Comparison of ENCODE assay signal across 9 cellular contexts in the genomic region with DNA sequence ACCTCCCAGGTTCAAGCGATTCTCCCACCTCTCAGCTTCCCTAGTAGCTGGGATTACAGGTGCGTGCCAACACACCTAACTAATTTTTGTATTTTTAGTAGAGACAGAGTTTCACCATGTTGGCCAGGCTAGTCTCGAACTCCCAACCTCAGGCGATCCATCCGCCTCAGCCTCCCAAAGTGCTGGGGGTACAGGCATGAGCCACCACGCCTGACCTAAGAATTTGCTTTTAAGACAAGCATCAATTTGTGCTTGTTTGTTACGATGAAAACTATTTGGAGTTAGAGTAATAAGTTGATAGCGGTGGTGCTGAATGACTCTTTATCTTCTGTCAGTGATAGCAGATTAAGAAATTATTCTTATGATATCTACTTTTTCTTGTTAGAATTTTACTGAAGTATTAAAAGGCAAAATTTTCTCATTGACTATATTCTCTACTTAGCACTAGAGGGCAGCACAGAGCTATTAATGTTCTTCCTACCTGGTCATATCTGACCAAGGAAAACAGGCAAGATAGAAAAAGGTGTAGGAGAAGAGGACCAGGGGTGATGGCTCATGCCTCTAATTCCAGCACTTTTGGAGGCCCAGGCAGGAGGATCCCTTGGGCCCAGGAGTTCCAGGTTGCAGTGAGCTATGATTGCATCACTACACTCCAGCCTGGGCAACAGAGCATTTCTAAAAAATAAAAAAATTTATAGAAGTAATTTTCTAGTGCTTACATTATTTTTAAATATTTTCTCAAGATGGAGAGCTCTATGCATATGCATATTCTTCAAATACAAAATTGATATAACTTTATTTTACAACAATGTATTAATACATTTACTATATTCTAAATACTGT. TPM values are rescaled to one million over a fixed set of nuclear protein-coding genes. Genes with fewer than 3 reads are reported as not detected.
DNase-seq lines count a peak whose midpoint lies in the region; ATAC-seq and TF ChIP-seq lines count a peak whose summit lies in the region.
"Had no signal": no experiment of that assay in that cellular context is flagged by ENCODE, and none has a peak within 500 bp of the region (broad histone marks: within the 10 kb centered on the region; RNA-seq: fewer than 3 reads in every experiment).

No MANE protein-coding gene starts in this region.

- ATAC-seq in HG03442 (IDR thresholded peaks at IDR 0.05; ENCODE audit: unreplicated experiment) = no peak

- no peaks in the 10 kb centered on the region for H3K36me3 ChIP-seq in uterus

- intact Hi-C loops in MCF 10A (cut with micrococcal nuclease) (loop anchor here (1.0 kb wide), 3 partner anchors 303 to 521 kb away; no protein-coding TSS in a partner anchor), uterus (cut with DNase I; ENCODE audit: low total_unique reads) (no loop called here)

- no peaks in the 10 kb centered on the region for H3K4me1 ChIP-seq in uterus
- H3K4me1 ChIP-seq: HAP-1 had no signal

- H3K36me3 Mint-ChIP-seq in MCF 10A (ENCODE audit: insufficient read depth, unreplicated experiment) = peaks cover 7% of the 10 kb centered on the region

- no TSS peak for BruUV-seq in MCF 10A (replicated peaks; lab: Mats Ljungman, UMichigan)

- DNase-seq in AG04450 (ENCODE audit: low read depth, low spot score) (no peak), HS-27A (ENCODE audit: low read depth) (peak; percentile 17), NCI-H69 (lab: John Stamatoyannopoulos, UW) (peak; percentile 77), MCF 10A (ENCODE audit: unreplicated experiment) (peak; percentile 63), kidney tubule cell (ENCODE audit: low spot score) (peak; percentile 72), uterus (no peak)

- H3K9me3 Mint-ChIP-seq in MCF 10A (ENCODE audit: unreplicated experiment) = no peaks in the 10 kb centered on the region

- H3K27me3 ChIP-seq in AG04450 (ENCODE audit: control insufficient read depth, insufficient read depth, low read length) (no peaks in the 10 kb centered on the region), uterus (no peaks in the 10 kb centered on the region)

- H3K27ac ChIP-seq in AG04450 (ENCODE audit: low read depth, low read length) (no peak overlapping the region), uterus (no peak overlapping the region)

- CTCF ChIA-PET in AG04450 (lab: Charles Lee) (interaction anchor here (0.6 to 5.3 kb wide), 51 partner anchors 8 to 534 kb away, joined by 3 to 89 read pairs (median 5); partner anchors contain the start of genes SMIM36 and STXBP4), MCF 10A (lab: Yijun Ruan, JAX) (interaction anchor here (0.6 to 6.7 kb wide), 51 partner anchors 9 to 1901 kb away, joined by 3 to 154 read pairs (median 4); partner anchors contain the start of gene SMIM36)

- POLR2A ChIA-PET in AG04450 (lab: Yijun Ruan, JAX) = no interaction called here
- POLR2A ChIA-PET in MCF 10A (lab: Yijun Ruan, JAX) = interaction anchor here (1.8 kb wide), 1 partner anchor 24 kb away, joined by 4 read pairs; no protein-coding TSS in a partner anchor

- H3K4me3 ChIP-seq in AG04450 (ENCODE audit: low read depth, low read length) = no peak overlapping the region
- no peak overlapping the region for H3K4me3 ChIP-seq in uterus
- H3K4me3 ChIP-seq: HAP-1 had no signal

- H3K4me3 Mint-ChIP-seq in MCF 10A (ENCODE audit: unreplicated experiment) = no peak overlapping the region

- TF ChIP-seq CTCF in AG04450 (IDR thresholded peaks at IDR 0.05; ENCODE audit: low read depth, low read length) (peak; percentile 65), GM12874 (IDR thresholded peaks at IDR 0.05; ENCODE audit: insufficient read depth, low read depth, low read length) (peak; percentile 27; the same call in 1 of the 2 replicates), MCF 10A (IDR thresholded peaks at IDR 0.05; ENCODE audit: unreplicated experiment) (peak; percentile 61), uterus (IDR thresholded peaks at IDR 0.05) (peak; percentile 53 to 64 (median 60))

- H3K27ac Mint-ChIP-seq in MCF 10A (ENCODE audit: low read depth, unreplicated experiment) = no peak overlapping the region

- H3K9me3 ChIP-seq in AG04450 (ENCODE audit: control insufficient read depth, insufficient read depth, low read length) (no peaks in the 10 kb centered on the region), uterus (no peaks in the 10 kb centered on the region)
- H3K9me3 ChIP-seq: HAP-1 had no signal

- TF ChIP-seq POLR2A in uterus (IDR thresholded peaks at IDR 0.05) = no peak

- no peaks in the 10 kb centered on the region for H3K4me1 Mint-ChIP-seq in MCF 10A (ENCODE audit: insufficient read depth, unreplicated experiment)

- no peaks in the 10 kb centered on the region for H3K27me3 Mint-ChIP-seq in MCF 10A (ENCODE audit: insufficient read depth, unreplicated experiment)

RNA-seq across cellular contexts. Expression of gene STXBP4, which starts 24.5 kb away (rescaled TPM):
- 6.5 and 9.7 TPM in 2 replicates for polyA plus RNA-seq in AG04450 (2011; rRNA removed)
- polyA minus RNA-seq in AG04450 (2011; rRNA and poly(A)+ RNA removed) = 11.3 and 13.9 TPM in 2 replicates
- total RNA-seq in MCF 10A (2022) (6.7 and 10.2 TPM in 2 replicates), uterus (100 to 1,000 TPM in 1 of 4 donors, 10 to 100 TPM in 2, 1 to 10 TPM in 1; 2.8 to 100 (median 20.9) TPM)

RNA-seq across cellular contexts. Expression of gene COX11, which starts 24.6 kb away (rescaled TPM):
- 27.8 and 31.5 TPM in 2 replicates for polyA plus RNA-seq in AG04450 (2011; rRNA removed)
- polyA minus RNA-seq in AG04450 (2011; rRNA and poly(A)+ RNA removed) = 33.6 and 34.3 TPM in 2 replicates
- 29.6 and 38.5 TPM in 2 replicates for total RNA-seq in MCF 10A (2022)
- total RNA-seq in uterus = 10 to 100 TPM; 53.3 to 90.3 (median 74.2) TPM

Comparison
In these comparisons a context has a peak if more than half of its experiments do, and no peak if none do; other contexts are left out.
1. DNase-seq: peak in HS-27A (single experiment), NCI-H69 (single experiment), MCF 10A (single experiment) and kidney tubule cell (single experiment); none in AG04450 (single experiment) and uterus (0 of 2).
2. Peak in every context shown above with its lines, with median percentiles within 50 percentile points of each other: CTCF ChIP-seq.